ENCODE assay signal across 16 cellular contexts in genomic region chr5:77638204-77638762, GRCh38. TPM values are rescaled to one million over a fixed set of nuclear protein-coding genes. Genes with fewer than 3 reads are reported as not detected.
A peak's percentile ranks its signal among the peaks of the same experiment; 100 is the strongest.
DNase-seq lines count a peak whose midpoint lies in the region; ATAC-seq, FAIRE-seq and TF ChIP-seq lines count a peak whose summit lies in the region.
"Had no signal": no experiment of that assay in that cellular context is flagged by ENCODE, and none has a peak within 500 bp of the region (broad histone marks: within the 10 kb centered on the region; RNA-seq: fewer than 3 reads in every experiment).

Gene OTP, minus strand, starts transcription at chr5:77638713. Its CDS starts 164 bp downstream, at chr5:77638549.

- peak within 1 kb of the TSS; percentile 28; the same call in 1 of the 3 replicates for H3K4me3 ChIP-seq in A549
- no peak within 1 kb of the TSS for H3K4me3 ChIP-seq in CD8-positive, alpha-beta T cell (ENCODE audit: low read depth, low read length)
- no peak within 1 kb of the TSS for H3K4me3 ChIP-seq in mesenchymal stem cell (ENCODE audit: insufficient read depth in 1 of 2, low read depth in 1 of 2, low read length in 2 of 2)
- no peak within 1 kb of the TSS for H3K4me3 ChIP-seq in upper lobe of left lung
- H3K4me3 ChIP-seq in mucosa of descending colon = no peak within 1 kb of the TSS
- H3K4me3 ChIP-seq: cardiac muscle cell, K562, right atrium auricular region had no signal

- no peak for TF ChIP-seq RAD21 in A549 (conservative IDR thresholded peaks at IDR 0.05 in 1 of 2, IDR thresholded peaks at IDR 0.05 in 1 of 2)

- TF ChIP-seq EP300 in A549 (IDR thresholded peaks at IDR 0.05) (no peak), upper lobe of left lung (IDR thresholded peaks at IDR 0.05) (no peak)

- no peak within 1 kb of the TSS for H3K14ac ChIP-seq in mesenchymal stem cell (ENCODE audit: low read length in 2 of 2)

- peak within 1 kb of the TSS in 1 of 2 experiments; percentile 23 for H3K23ac ChIP-seq in mesenchymal stem cell (ENCODE audit: low read length in 2 of 2)

- POLR2A ChIA-PET in A549 (lab: Yijun Ruan, JAX) = interaction anchor here (0.6 to 1.4 kb wide), 2 partner anchors 8 to 832 kb away, joined by 5 to 16 read pairs; no protein-coding TSS in a partner anchor
- POLR2A ChIA-PET in CD8-positive, alpha-beta T cell (lab: Charles Lee) = interaction anchor here (0.6 kb wide), 1 partner anchor 8 kb away, joined by 3 read pairs; no protein-coding TSS in a partner anchor

- H3K4me3 Mint-ChIP-seq in CD8-positive, alpha-beta T cell = peak within 1 kb of the TSS; percentile 20
- H3K4me3 Mint-ChIP-seq in activated T-helper 17 cell treated with anti-CD3 and anti-CD28 coated beads, Interleukin-2, amount 50 U/mL, for 72 hours = peak within 1 kb of the TSS; percentile 37

- H2AK5ac ChIP-seq in mesenchymal stem cell (ENCODE audit: low read length, severe bottlenecking) = no peak within 1 kb of the TSS

- H3K79me1 ChIP-seq in mesenchymal stem cell (replicated peaks; ENCODE audit: low read length, poor library complexity, severe bottlenecking) = no peaks in the 10 kb centered on the region

- CTCF ChIA-PET in A549 (lab: Yijun Ruan, JAX) = interaction anchor here (0.8 to 2.5 kb wide), 4 partner anchors 8 to 630 kb away, joined by 3 to 13 read pairs (median 5); no protein-coding TSS in a partner anchor
- CTCF ChIA-PET in CD8-positive, alpha-beta T cell (lab: Charles Lee) = no interaction called here

- ATAC-seq in A549 (no peak), upper lobe of left lung (ENCODE audit: low FRiP score in 2 of 2) (no peak), HG03442 (IDR thresholded peaks at IDR 0.05; ENCODE audit: unreplicated experiment) (no peak), mucosa of descending colon (no peak)
- no peak for ATAC-seq in CD8-positive, alpha-beta T cell
- no peak for ATAC-seq in activated T-helper 17 cell treated with anti-CD3 and anti-CD28 coated beads, Interleukin-2, amount 50 U/mL, for 72 hours (replicated peaks)
- ATAC-seq: K562, Right ventricle myocardium inferior had no signal

- no peak within 1 kb of the TSS for H2BK5ac ChIP-seq in mesenchymal stem cell (ENCODE audit: low read depth, low read length, poor library complexity, severe bottlenecking)

- no peak within 1 kb of the TSS for H3K27ac Mint-ChIP-seq in CD8-positive, alpha-beta T cell
- H3K27ac Mint-ChIP-seq in activated T-helper 17 cell treated with anti-CD3 and anti-CD28 coated beads, Interleukin-2, amount 50 U/mL, for 72 hours = peak within 1 kb of the TSS; percentile 61

- no peak within 1 kb of the TSS for H2BK12ac ChIP-seq in mesenchymal stem cell (ENCODE audit: low read length in 2 of 2)

- no peak within 1 kb of the TSS for H3K4ac ChIP-seq in mesenchymal stem cell (ENCODE audit: low read depth in 1 of 2, low read length in 2 of 2)

- H3K36me3 ChIP-seq in CD8-positive, alpha-beta T cell (ENCODE audit: insufficient read depth, low read length) = no peaks in the 10 kb centered on the region
- H3K36me3 ChIP-seq in mesenchymal stem cell (ENCODE audit: control insufficient read depth in 1 of 2, insufficient read depth in 2 of 2, low read depth in 1 of 2, low read length in 2 of 2) (no peaks in the 10 kb centered on the region), upper lobe of left lung (no peaks in the 10 kb centered on the region), mucosa of descending colon (ENCODE audit: low read depth) (no peaks in the 10 kb centered on the region)
- H3K36me3 ChIP-seq: cardiac muscle cell, right atrium auricular region had no signal

- FAIRE-seq in A549 (lab: Jason Lieb, UNC) (no peak), H54 (lab: Jason Lieb, UNC) (no peak)
- FAIRE-seq: K562 had no signal

- no peak within 1 kb of the TSS for H3K27ac ChIP-seq in A549
- H3K27ac ChIP-seq in CD8-positive, alpha-beta T cell (ENCODE audit: low read depth, low read length) = no peak within 1 kb of the TSS
- no peak within 1 kb of the TSS for H3K27ac ChIP-seq in mesenchymal stem cell (ENCODE audit: low read length, poor library complexity, severe bottlenecking)
- no peak within 1 kb of the TSS for H3K27ac ChIP-seq in upper lobe of left lung
- H3K27ac ChIP-seq: cardiac muscle cell, epithelial cell of prostate, right atrium auricular region had no signal

- H3K4me1 Mint-ChIP-seq in CD8-positive, alpha-beta T cell (ENCODE audit: low read depth) = peaks cover 20% of the 10 kb centered on the region
- H3K4me1 Mint-ChIP-seq in activated T-helper 17 cell treated with anti-CD3 and anti-CD28 coated beads, Interleukin-2, amount 50 U/mL, for 72 hours = peaks cover 8% of the 10 kb centered on the region

- H3K4me1 ChIP-seq in A549 (0 out of 3 replicates have a peak, but pooled peaks cover 2% of the 10 kb centered on the region), mesenchymal stem cell (ENCODE audit: control insufficient read depth, insufficient read depth, low read depth, low read length) (peaks cover 23% of the 10 kb centered on the region), upper lobe of left lung (peaks cover 8 to 45% (median 13%) of the 10 kb centered on the region in 4 donors), mucosa of descending colon (ENCODE audit: low read depth) (peaks cover 10% of the 10 kb centered on the region)
- peaks cover 8% of the 10 kb centered on the region for H3K4me1 ChIP-seq in CD8-positive, alpha-beta T cell (ENCODE audit: insufficient read depth, low read length)

- TF ChIP-seq CTCF in A549 (IDR thresholded peaks at IDR 0.05) (no peak), upper lobe of left lung (IDR thresholded peaks at IDR 0.05) (no peak), mucosa of descending colon (IDR thresholded peaks at IDR 0.05) (no peak)
- no peak for TF ChIP-seq CTCF in CD8-positive, alpha-beta T cell (IDR thresholded peaks at IDR 0.05)

- H3K18ac ChIP-seq in mesenchymal stem cell (ENCODE audit: low read depth in 1 of 2, low read length in 2 of 2) = no peak within 1 kb of the TSS

- no peak within 1 kb of the TSS for H4K8ac ChIP-seq in mesenchymal stem cell (ENCODE audit: low read length)

- H3K27me3 ChIP-seq in CD8-positive, alpha-beta T cell (ENCODE audit: insufficient read depth, low read length) = peaks cover 92% of the 10 kb centered on the region
- H3K27me3 ChIP-seq in mesenchymal stem cell (ENCODE audit: control insufficient read depth in 1 of 2, insufficient read depth in 1 of 2, low read length in 2 of 2) = peaks cover 83 to 100% of the 10 kb centered on the region in 2 experiments
- peaks cover 0 to 97% (median 56%) of the 10 kb centered on the region in 4 donors for H3K27me3 ChIP-seq in upper lobe of left lung

- H2BK120ac ChIP-seq in mesenchymal stem cell (ENCODE audit: low read depth, low read length) = no peak within 1 kb of the TSS

- no peak within 1 kb of the TSS for H2AFZ ChIP-seq in mesenchymal stem cell (ENCODE audit: low read depth, low read length)

- H3K36me3 Mint-ChIP-seq in CD8-positive, alpha-beta T cell = no peaks in the 10 kb centered on the region
- peaks cover 27% of the 10 kb centered on the region for H3K36me3 Mint-ChIP-seq in activated T-helper 17 cell treated with anti-CD3 and anti-CD28 coated beads, Interleukin-2, amount 50 U/mL, for 72 hours (ENCODE audit: low read depth)

- no peak within 1 kb of the TSS for H3K9ac ChIP-seq in mesenchymal stem cell (ENCODE audit: low read length)

- peaks cover 5% of the 10 kb centered on the region for H3K9me3 Mint-ChIP-seq in CD8-positive, alpha-beta T cell
- H3K9me3 Mint-ChIP-seq in activated T-helper 17 cell treated with anti-CD3 and anti-CD28 coated beads, Interleukin-2, amount 50 U/mL, for 72 hours = peaks cover 5% of the 10 kb centered on the region

- no peaks in the 10 kb centered on the region for H3K9me3 ChIP-seq in A549
- H3K9me3 ChIP-seq in CD8-positive, alpha-beta T cell (ENCODE audit: low read length) = no peaks in the 10 kb centered on the region
- H3K9me3 ChIP-seq in mesenchymal stem cell (ENCODE audit: control insufficient read depth, low read length) = peaks cover 7% of the 10 kb centered on the region
- H3K9me3 ChIP-seq in upper lobe of left lung = no peaks in the 10 kb centered on the region
- no peaks in the 10 kb centered on the region for H3K9me3 ChIP-seq in mucosa of descending colon

- intact Hi-C loops in CD8-positive, alpha-beta T cell (cut with DNase I, micrococcal nuclease) = no loop called here
- intact Hi-C loops in mucosa of descending colon (cut with DNase I, micrococcal nuclease) = no loop called here

- H4K91ac ChIP-seq in mesenchymal stem cell (ENCODE audit: low read length) = no peak within 1 kb of the TSS

- TF ChIP-seq POLR2A in A549 (IDR thresholded peaks at IDR 0.05; ENCODE audit: low read length) (no peak), upper lobe of left lung (IDR thresholded peaks at IDR 0.05) (no peak), H54 (IDR thresholded peaks at IDR 0.05; ENCODE audit: low read depth, low read length) (no peak)

- DNase-seq in A549 (ENCODE audit: low read depth in 1 of 2, low spot score in 1 of 2) (no peak), mesenchymal stem cell (no peak), upper lobe of left lung (no peak), H54 (ENCODE audit: insufficient read length, low spot score) (no peak), mucosa of descending colon (no peak)
- DNase-seq in CD8-positive, alpha-beta T cell = no peak
- DNase-seq: NCI-H146, NCI-H526, substantia nigra had no signal

- H3K4me2 ChIP-seq in A549 (peak within 1 kb of the TSS; percentile 69), mesenchymal stem cell (ENCODE audit: low read length, poor library complexity, severe bottlenecking) (peak within 1 kb of the TSS; percentile 1)

- 73% methylated on average over 22 of the region's 22 CpGs for WGBS in A549 (ENCODE audit: missing lambda C conversion rate)
- WGBS in mesenchymal stem cell = 1% methylated on average over 14 of the region's 22 CpGs
- WGBS in upper lobe of left lung, 2 donors = 12% methylated on average over 22 of the region's 22 CpGs

- no peak within 1 kb of the TSS for H2BK15ac ChIP-seq in mesenchymal stem cell (ENCODE audit: low read depth, poor library complexity, severe bottlenecking)

- peaks cover 69% of the 10 kb centered on the region for H3K27me3 Mint-ChIP-seq in CD8-positive, alpha-beta T cell (ENCODE audit: low read depth)
- H3K27me3 Mint-ChIP-seq in activated T-helper 17 cell treated with anti-CD3 and anti-CD28 coated beads, Interleukin-2, amount 50 U/mL, for 72 hours = peaks cover 63% of the 10 kb centered on the region

RNA-seq across cellular contexts. Expression of gene OTP, which starts in this region (rescaled TPM):
- polyA plus RNA-seq in A549 (2011; rRNA removed) (0.01 TPM in 1 of 2 replicates, not detected in the other), A549 (2017; fragmentation: RNase III; extraction: RNeasy Plus Mini Kit Qiagen cat#74134 plus additional on column Dnase treatment) (0.03 to 0.04 TPM (median 0.04 TPM) in 3 replicates)
- polyA plus RNA-seq in A549 (2012; cell fraction: cytosol; rRNA removed) = 0.04 TPM in 2 replicates
- 0.02 TPM in 2 replicates for polyA plus RNA-seq in A549 (2012; cell fraction: nucleus; rRNA removed)
- polyA minus RNA-seq in A549 (2011; rRNA and poly(A)+ RNA removed) = not detected in 2 replicates
- not detected for total RNA-seq in CD8-positive, alpha-beta T cell
- not detected for total RNA-seq in activated T-helper 17 cell treated with anti-CD3 and anti-CD28 coated beads, Interleukin-2, amount 50 U/mL, for 72 hours
- not detected for polyA plus RNA-seq in mesenchymal stem cell (2013, experiment 1 of 2)
- polyA plus RNA-seq in mesenchymal stem cell (2013, experiment 2 of 2) = not detected
- total RNA-seq in upper lobe of left lung (not detected), mucosa of descending colon (not detected)
- total RNA-seq: cardiac muscle cell, right atrium auricular region, Right ventricle myocardium inferior had no signal
- polyA plus RNA-seq: cardiac muscle cell had no signal
